11 cellular contexts compared by ENCODE assay signal in genomic region chr14:51870620-51871019, GRCh38.
"Had no signal": no experiment of that assay in that cellular context is flagged by ENCODE, and none has a peak within 500 bp of the region (broad histone marks: within the 10 kb centered on the region; RNA-seq: fewer than 3 reads in every experiment).

No MANE protein-coding gene starts in this region.

- ATAC-seq: left lobe of liver, sciatic nerve had no signal

- H3K27ac Mint-ChIP-seq: nephron progenitor cell had no signal

- H3K4me3 Mint-ChIP-seq: nephron progenitor cell had no signal

- H3K36me3 ChIP-seq: esophagus squamous epithelium had no signal

- H3K9me3 Mint-ChIP-seq: nephron progenitor cell had no signal

- H3K4me3 ChIP-seq: esophagus squamous epithelium had no signal

- H3K27ac ChIP-seq: esophagus squamous epithelium had no signal

- DNase-seq: activated CD4-positive, alpha-beta T cell treated with anti-CD3 and anti-CD28 coated beads for 1 hour; activated CD8-positive, alpha-beta memory T cell treated with anti-CD3 and anti-CD28 coated beads for 24 hours; activated effector memory CD4-positive, alpha-beta T cell treated with Interleukin-2 at 50 U/mL for 16 hours; esophagus squamous epithelium; foreskin fibroblast; glutamatergic neuron; nephron progenitor cell; stimulated activated CD4-positive, alpha-beta T cell treated with anti-CD3 and anti-CD28 coated beads, Interleukin-2, amount 100 ng/mL, for 24 hours; stimulated activated naive CD4-positive, alpha-beta T cell had no signal

- H3K27me3 ChIP-seq: esophagus squamous epithelium had no signal

- H3K9me3 ChIP-seq: esophagus squamous epithelium had no signal
